Comparison of ENCODE assay signal across 8 cellular contexts in genomic region chr11:831951-832528, GRCh38. TPM values are rescaled to one million over a fixed set of nuclear protein-coding genes. Genes with fewer than 3 reads are reported as not detected.
A peak's percentile ranks its signal among the peaks of the same experiment; 100 is the strongest.
DNase-seq lines count a peak whose midpoint lies in the region; ATAC-seq and TF ChIP-seq lines count a peak whose summit lies in the region.

No MANE protein-coding gene starts in this region.

- DNase-seq in SK-N-SH (no peak), iPS DF 6.9 (ENCODE audit: low read depth, low spot score) (no peak), activated gamma-delta T cell treated with Interleukin-2 at 50 U/mL for 16 hours (no peak), NCI-H69 (lab: John Stamatoyannopoulos, UW) (no peak)
- DNase-seq in stimulated activated effector memory CD8-positive, alpha-beta T cell treated with anti-CD3 and anti-CD28 coated beads, Interleukin-12 subunit alpha, Interleukin-12 subunit beta, amount 100 ng/mL, for 72 hours (ENCODE audit: low spot score in 2 of 2) = no peak

- no peaks in the 10 kb centered on the region for H3K27me3 ChIP-seq in SK-N-SH (ENCODE audit: insufficient read depth)
- peaks cover 6% of the 10 kb centered on the region; the same call in 1 of the 2 replicates for H3K27me3 ChIP-seq in iPS DF 6.9 (ENCODE audit: control insufficient read depth, insufficient read depth, low read length)

- peak overlapping the region; percentile 70 for H3K4me3 Mint-ChIP-seq in stimulated activated effector memory CD8-positive, alpha-beta T cell treated with anti-CD3 and anti-CD28 coated beads, Interleukin-12 subunit alpha, Interleukin-12 subunit beta, amount 100 ng/mL, for 72 hours

- H4K20me1 ChIP-seq in SK-N-SH (ENCODE audit: insufficient read depth) = peaks cover 25% of the 10 kb centered on the region

- H3K27ac Mint-ChIP-seq in stimulated activated effector memory CD8-positive, alpha-beta T cell treated with anti-CD3 and anti-CD28 coated beads, Interleukin-12 subunit alpha, Interleukin-12 subunit beta, amount 100 ng/mL, for 72 hours = no peak overlapping the region

- no peaks in the 10 kb centered on the region for H3K9me2 ChIP-seq in SK-N-SH

- no peak for TF ChIP-seq EP300 in SK-N-SH (IDR thresholded peaks at IDR 0.05; ENCODE audit: borderline replicate concordance in 1 of 2, low read depth in 1 of 2, low read length in 1 of 2)

- POLR2A ChIA-PET in SK-N-SH (lab: Yijun Ruan, JAX) = interaction anchor here (1.2 to 3.0 kb wide), 5 partner anchors 9 to 93 kb away, joined by 4 to 15 read pairs (median 9); partner anchors contain the start of genes PNPLA2 and TSPAN4

- H3K79me2 ChIP-seq in SK-N-SH (ENCODE audit: insufficient read depth) = peaks cover 58% of the 10 kb centered on the region

- H3K4me1 Mint-ChIP-seq in stimulated activated effector memory CD8-positive, alpha-beta T cell treated with anti-CD3 and anti-CD28 coated beads, Interleukin-12 subunit alpha, Interleukin-12 subunit beta, amount 100 ng/mL, for 72 hours = peaks cover 22% of the 10 kb centered on the region

- H3K27ac ChIP-seq in SK-N-SH (ENCODE audit: low read depth in 2 of 2, low read length in 1 of 2) (peak overlapping the region; percentile 65 to 82), iPS DF 6.9 (ENCODE audit: low read length) (no peak overlapping the region)

- TF ChIP-seq RAD21 in SK-N-SH (IDR thresholded peaks at IDR 0.05; ENCODE audit: low read length) = no peak

- H2AFZ ChIP-seq in SK-N-SH (ENCODE audit: low read depth) = no peak overlapping the region

- CTCF ChIA-PET in SK-N-SH (lab: Yijun Ruan, JAX) = interaction anchor here (0.8 to 2.3 kb wide), 4 partner anchors 13 to 93 kb away, joined by 3 to 9 read pairs (median 6); partner anchors contain the start of gene PNPLA2

- H3K4me2 ChIP-seq in SK-N-SH = peak overlapping the region; percentile 100

- peaks cover 4% of the 10 kb centered on the region for H3K36me3 Mint-ChIP-seq in stimulated activated effector memory CD8-positive, alpha-beta T cell treated with anti-CD3 and anti-CD28 coated beads, Interleukin-12 subunit alpha, Interleukin-12 subunit beta, amount 100 ng/mL, for 72 hours

- H3K36me3 ChIP-seq in SK-N-SH (replicated peaks in 1 of 2; ENCODE audit: control insufficient read depth in 1 of 2, insufficient read depth in 2 of 2, low read length in 1 of 2) (peaks cover 7 to 10% of the 10 kb centered on the region in 2 experiments), iPS DF 6.9 (ENCODE audit: control insufficient read depth, insufficient read depth, low read length) (no peaks in the 10 kb centered on the region)

- H3K9ac ChIP-seq in SK-N-SH = peak overlapping the region; percentile 80

- peaks cover 23% of the 10 kb centered on the region for H3F3A ChIP-seq in SK-N-SH (replicated peaks; ENCODE audit: insufficient read depth)

- peak overlapping the region; percentile 79 to 81 for H3K4me3 ChIP-seq in SK-N-SH (ENCODE audit: low read depth in 2 of 2, low read length in 1 of 2)
- H3K4me3 ChIP-seq in WI38 (ENCODE audit: low read depth, low read length) = peak overlapping the region; percentile 52
- peak overlapping the region; percentile 59; the same call in 1 of the 2 replicates for H3K4me3 ChIP-seq in iPS DF 6.9 (ENCODE audit: low read length)

- ATAC-seq in SK-N-SH treated with all-trans-retinoic acid at 6 μM for 48 hours (no peak), HG02763 (IDR thresholded peaks at IDR 0.05; ENCODE audit: unreplicated experiment) (no peak)
- ATAC-seq in stimulated activated effector memory CD8-positive, alpha-beta T cell treated with anti-CD3 and anti-CD28 coated beads, Interleukin-12 subunit alpha, Interleukin-12 subunit beta, amount 100 ng/mL, for 72 hours = no peak

- no peaks in the 10 kb centered on the region for H3K9me3 Mint-ChIP-seq in stimulated activated effector memory CD8-positive, alpha-beta T cell treated with anti-CD3 and anti-CD28 coated beads, Interleukin-12 subunit alpha, Interleukin-12 subunit beta, amount 100 ng/mL, for 72 hours

- TF ChIP-seq CTCF in SK-N-SH (IDR thresholded peaks at IDR 0.05) = no peak
- no peak for TF ChIP-seq CTCF in WI38 (IDR thresholded peaks at IDR 0.05; ENCODE audit: low read depth, low read length)

- H3K9me3 ChIP-seq in SK-N-SH = no peaks in the 10 kb centered on the region
- no peaks in the 10 kb centered on the region for H3K9me3 ChIP-seq in iPS DF 6.9 (ENCODE audit: control insufficient read depth, insufficient read depth, low read length)

- H3K4me1 ChIP-seq in SK-N-SH (ENCODE audit: control insufficient read depth in 1 of 2, insufficient read depth in 2 of 2, low read depth in 1 of 2, low read length in 1 of 2) (peaks cover 14 to 37% of the 10 kb centered on the region in 2 experiments; a peak in 2 of 4 replicates), iPS DF 6.9 (ENCODE audit: control insufficient read depth, insufficient read depth, low read length) (peaks cover 28% of the 10 kb centered on the region)

- WGBS in SK-N-SH (ENCODE audit: low lambda C conversion rate) = 41% methylated on average over 7 of the region's 23 CpGs
- WGBS in iPS DF 6.9 (ENCODE audit: insufficient coverage, insufficient read length) = no CpG with 5 or more reads among the region's 23 CpGs

TF ChIP-seq in SK-N-SH, 30 proteins besides CTCF, POLR2A, EP300 and RAD21:
- no peak for TF ChIP-seq CHD2 (IDR thresholded peaks at IDR 0.05; ENCODE audit: low read length, partially characterized antibody)

TF ChIP-seq in SK-N-SH treated with all-trans-retinoic acid at 6 μM for 48 hours, 23 proteins besides CTCF, POLR2A, EP300 and RAD21:
- no peak for TF ChIP-seq ZFP30 (CRISPR knock-in tag; IDR thresholded peaks at IDR 0.05)
- TF ChIP-seq, protein P1, sequence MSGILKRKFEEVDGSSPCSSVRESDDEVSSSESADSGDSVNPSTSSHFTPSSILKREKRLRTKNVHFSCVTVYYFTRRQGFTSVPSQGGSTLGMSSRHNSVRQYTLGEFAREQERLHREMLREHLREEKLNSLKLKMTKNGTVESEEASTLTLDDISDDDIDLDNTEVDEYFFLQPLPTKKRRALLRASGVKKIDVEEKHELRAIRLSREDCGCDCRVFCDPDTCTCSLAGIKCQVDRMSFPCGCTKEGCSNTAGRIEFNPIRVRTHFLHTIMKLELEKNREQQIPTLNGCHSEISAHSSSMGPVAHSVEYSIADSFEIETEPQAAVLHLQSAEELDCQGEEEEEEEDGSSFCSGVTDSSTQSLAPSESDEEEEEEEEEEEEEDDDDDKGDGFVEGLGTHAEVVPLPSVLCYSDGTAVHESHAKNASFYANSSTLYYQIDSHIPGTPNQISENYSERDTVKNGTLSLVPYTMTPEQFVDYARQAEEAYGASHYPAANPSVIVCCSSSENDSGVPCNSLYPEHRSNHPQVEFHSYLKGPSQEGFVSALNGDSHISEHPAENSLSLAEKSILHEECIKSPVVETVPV (CRISPR knock-in tag; IDR thresholded peaks at IDR 0.05) = no peak
- TF ChIP-seq ZNF565 (CRISPR knock-in tag; conservative IDR thresholded peaks at IDR 0.05; ENCODE audit: low read depth) = no peak
- no peak for TF ChIP-seq ESRRG (CRISPR knock-in tag; IDR thresholded peaks at IDR 0.05)

RNA-seq across cellular contexts. Expression of gene CD151, which starts 0.7 kb away (rescaled TPM):
- 922 and 1,149 TPM in 2 replicates for polyA plus RNA-seq in SK-N-SH (2012; rRNA removed)
- polyA plus RNA-seq in SK-N-SH (2012; cell fraction: cytosol; rRNA removed) = 364 and 668 TPM in 2 replicates
- 1,027 and 1,059 TPM in 2 replicates for polyA plus RNA-seq in SK-N-SH (2012; cell fraction: nucleus; rRNA removed)

RNA-seq across cellular contexts. Expression of gene CRACR2B, which starts 4.3 kb away (rescaled TPM):
- 0.94 and 1.1 TPM in 2 replicates for polyA plus RNA-seq in SK-N-SH (2012; rRNA removed)
- polyA plus RNA-seq in SK-N-SH (2012; cell fraction: cytosol; rRNA removed) = 0.21 and 0.28 TPM in 2 replicates
- 3.8 and 5.0 TPM in 2 replicates for polyA plus RNA-seq in SK-N-SH (2012; cell fraction: nucleus; rRNA removed)

RNA-seq across cellular contexts. Expression of gene POLR2L, which starts 10.3 kb away (rescaled TPM):
- polyA plus RNA-seq in SK-N-SH (2012; rRNA removed) = 287 and 540 TPM in 2 replicates
- 228 and 230 TPM in 2 replicates for polyA plus RNA-seq in SK-N-SH (2012; cell fraction: cytosol; rRNA removed)
- 123 and 341 TPM in 2 replicates for polyA plus RNA-seq in SK-N-SH (2012; cell fraction: nucleus; rRNA removed)

RNA-seq across cellular contexts. Expression of gene TSPAN4, which starts 10.6 kb away (rescaled TPM):
- polyA plus RNA-seq in SK-N-SH (2012; rRNA removed) = 201 and 226 TPM in 2 replicates
- 66.1 and 128 TPM in 2 replicates for polyA plus RNA-seq in SK-N-SH (2012; cell fraction: cytosol; rRNA removed)
- 521 and 832 TPM in 2 replicates for polyA plus RNA-seq in SK-N-SH (2012; cell fraction: nucleus; rRNA removed)

RNA-seq across cellular contexts. Expression of gene PNPLA2, which starts 13.3 kb away (rescaled TPM):
- 47.7 and 60.3 TPM in 2 replicates for polyA plus RNA-seq in SK-N-SH (2012; rRNA removed)
- 24.0 and 41.7 TPM in 2 replicates for polyA plus RNA-seq in SK-N-SH (2012; cell fraction: cytosol; rRNA removed)
- 222 and 344 TPM in 2 replicates for polyA plus RNA-seq in SK-N-SH (2012; cell fraction: nucleus; rRNA removed)
